In genomic region chr16:89037261-89038152, GRCh38 we compare ENCODE assay signal across 1 cellular context.
TF ChIP-seq lines count a peak whose summit lies in the region.

No MANE protein-coding gene starts in this region.

TF ChIP-seq in K562, 482 proteins besides CTCF, POLR2A, EP300 and RAD21 (continued from another document):
- TF ChIP-seq ARID4B (CRISPR knock-in tag; IDR thresholded peaks at IDR 0.05) (peak; percentile 89), BHLHE40 (IDR thresholded peaks at IDR 0.05; ENCODE audit: low read length) (peak; percentile 32; the same call in 1 of the 2 replicates), ZFX (CRISPR knock-in tag; IDR thresholded peaks at IDR 0.05) (no peak), AFF4 (CRISPR knock-in tag; IDR thresholded peaks at IDR 0.05) (no peak), ZBTB11 (CRISPR knock-in tag; IDR thresholded peaks at IDR 0.05) (0 out of 6 replicates have a peak, but pooled peaks of 1 of the 3 experiments have one; percentile 21), FOXA3 (CRISPR knock-in tag; conservative IDR thresholded peaks at IDR 0.05 in 1 of 2, IDR thresholded peaks at IDR 0.05 in 1 of 2) (0 out of 4 replicates have a peak, but pooled peaks of 1 of the 2 experiments have one; percentile 47), STAT5B (CRISPR knock-in tag; IDR thresholded peaks at IDR 0.05) (no peak), TOE1 (IDR thresholded peaks at IDR 0.05; ENCODE audit: borderline replicate concordance) (no peak), TOE1 (CRISPR knock-in tag; IDR thresholded peaks at IDR 0.05; ENCODE audit: borderline replicate concordance, low read depth) (peak; percentile 63; the same call in 1 of the 2 replicates), ZNF224 (CRISPR knock-in tag; IDR thresholded peaks at IDR 0.05) (peak; percentile 79; the same call in 1 of the 2 replicates), YY1 (IDR thresholded peaks at IDR 0.05; ENCODE audit: borderline replicate concordance in 1 of 3, control insufficient read depth in 1 of 3, extremely low read depth in 1 of 3, insufficient read depth in 3 of 3, insufficient read length in 1 of 3, insufficient replicate concordance in 2 of 3, low read depth in 1 of 3, low read length in 2 of 3) (peak in 2 of 3 experiments; percentile 44 to 78), FOXM1 (IDR thresholded peaks at IDR 0.05; ENCODE audit: low read depth) (no peak), FOXM1 (CRISPR knock-in tag; IDR thresholded peaks at IDR 0.05; ENCODE audit: low read depth) (0 out of 2 replicates have a peak, but pooled peaks have one; percentile 28), ZNF766 (CRISPR knock-in tag; conservative IDR thresholded peaks at IDR 0.05) (peak; percentile 33; the same call in 1 of the 2 replicates), MNT (conservative IDR thresholded peaks at IDR 0.05) (peak in 1 of 2 experiments; percentile 40; a peak in 1 of 4 replicates), ID3 (CRISPR knock-in tag; IDR thresholded peaks at IDR 0.05) (no peak), ID3 (tag; IDR thresholded peaks at IDR 0.05) (no peak), MAZ (CRISPR knock-in tag; conservative IDR thresholded peaks at IDR 0.05 in 1 of 2, IDR thresholded peaks at IDR 0.05 in 1 of 2) (peak in 1 of 2 experiments; percentile 72; a peak in 2 of 4 replicates), FOXK1 (CRISPR knock-in tag; IDR thresholded peaks at IDR 0.05; ENCODE audit: borderline replicate concordance) (0 out of 2 replicates have a peak, but pooled peaks have one; percentile 56), MAX (CRISPR knock-in tag; IDR thresholded peaks at IDR 0.05) (peak; percentile 45; the same call in 1 of the 2 replicates), CCNT2 (IDR thresholded peaks at IDR 0.05; ENCODE audit: borderline replicate concordance, extremely low read depth, insufficient read length, low read depth, low read length) (no peak), MIER1 (IDR thresholded peaks at IDR 0.05; ENCODE audit: low read depth) (peak; percentile 97), ZNF644 (tag; IDR thresholded peaks at IDR 0.05; ENCODE audit: low read depth) (0 out of 2 replicates have a peak, but pooled peaks have one; percentile 37), SRF (CRISPR knock-in tag; IDR thresholded peaks at IDR 0.05) (no peak), AFF1 (IDR thresholded peaks at IDR 0.05; ENCODE audit: low read depth in 1 of 2, partially characterized antibody in 2 of 2) (peak in 1 of 2 experiments; percentile 82), MYC (IDR thresholded peaks at IDR 0.05; ENCODE audit: low read depth, low read length) (0 out of 2 replicates have a peak, but pooled peaks have one; percentile 13), MYC (CRISPR knock-in tag; IDR thresholded peaks at IDR 0.05; ENCODE audit: borderline replicate concordance, low read depth) (no peak), SIN3B (IDR thresholded peaks at IDR 0.05; ENCODE audit: low read depth) (no peak)
